1 cellular context compared by ENCODE assay signal in the genomic region with DNA sequence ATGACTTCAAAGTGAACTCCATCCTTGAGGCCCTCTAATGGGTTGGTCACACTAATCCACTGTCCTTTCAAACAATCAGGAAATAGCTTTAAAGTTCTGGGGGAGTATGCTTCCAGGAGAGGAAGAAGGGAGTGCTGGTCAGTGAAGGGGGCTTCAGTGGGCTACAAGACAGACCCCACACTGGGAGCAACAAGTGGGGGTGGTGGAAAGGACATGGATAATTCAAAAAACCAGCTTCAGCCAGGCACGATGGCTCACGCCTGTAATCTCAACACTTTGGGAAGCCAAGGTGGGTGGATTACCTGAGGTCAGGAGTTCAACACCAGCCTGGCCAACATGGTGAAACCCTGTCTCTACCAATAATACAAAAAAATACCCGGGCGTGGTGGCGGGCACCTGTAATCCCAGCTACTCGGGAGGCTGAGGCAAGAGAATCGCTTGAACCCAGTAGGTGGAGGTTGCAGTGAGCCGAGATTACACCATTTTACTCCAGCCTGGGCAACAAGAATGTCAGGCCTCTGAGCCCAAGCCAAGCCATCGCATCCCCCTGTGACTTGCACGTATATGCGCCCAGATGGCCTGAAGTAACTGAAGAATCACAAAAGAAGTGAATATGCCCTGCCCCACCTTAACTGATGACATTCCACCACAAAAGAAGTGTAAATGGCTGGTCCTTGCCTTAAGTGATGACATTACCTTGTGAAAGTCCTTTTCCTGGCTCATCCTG.
TF ChIP-seq lines count a peak whose summit lies in the region.

No MANE protein-coding gene starts in this region.

TF ChIP-seq in WTC11, 78 proteins besides CTCF, POLR2A, EP300 and RAD21:
- TF ChIP-seq, protein P1, sequence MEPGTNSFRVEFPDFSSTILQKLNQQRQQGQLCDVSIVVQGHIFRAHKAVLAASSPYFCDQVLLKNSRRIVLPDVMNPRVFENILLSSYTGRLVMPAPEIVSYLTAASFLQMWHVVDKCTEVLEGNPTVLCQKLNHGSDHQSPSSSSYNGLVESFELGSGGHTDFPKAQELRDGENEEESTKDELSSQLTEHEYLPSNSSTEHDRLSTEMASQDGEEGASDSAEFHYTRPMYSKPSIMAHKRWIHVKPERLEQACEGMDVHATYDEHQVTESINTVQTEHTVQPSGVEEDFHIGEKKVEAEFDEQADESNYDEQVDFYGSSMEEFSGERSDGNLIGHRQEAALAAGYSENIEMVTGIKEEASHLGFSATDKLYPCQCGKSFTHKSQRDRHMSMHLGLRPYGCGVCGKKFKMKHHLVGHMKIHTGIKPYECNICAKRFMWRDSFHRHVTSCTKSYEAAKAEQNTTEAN (CRISPR knock-in tag; IDR thresholded peaks at IDR 0.05), result peak; percentile 77
